In the genomic region with DNA sequence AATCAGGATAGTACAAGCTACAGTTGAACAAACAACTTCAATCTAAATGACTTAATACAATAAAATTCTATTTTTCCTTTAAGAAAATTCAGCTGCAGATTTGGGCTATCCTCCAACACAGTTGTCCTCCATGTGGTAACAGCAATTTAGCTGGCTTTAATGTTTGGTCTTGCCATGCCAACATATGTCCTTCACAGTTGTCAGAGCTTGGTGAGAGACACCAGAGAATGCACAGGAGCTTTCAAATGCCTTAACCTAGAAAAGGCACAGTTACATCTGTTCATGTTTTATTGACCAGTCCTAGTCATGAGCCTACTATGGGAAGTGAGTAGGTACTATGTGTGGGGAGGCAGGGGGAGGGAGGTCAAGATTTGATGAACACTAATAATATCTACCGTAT, we compare ENCODE assay signal across 22 cellular contexts.
"Had no signal": no experiment of that assay in that cellular context is flagged by ENCODE, and none has a peak within 500 bp of the region (broad histone marks: within the 10 kb centered on the region; RNA-seq: fewer than 3 reads in every experiment).

No MANE protein-coding gene starts in this region.

- H3K9ac ChIP-seq: SK-N-SH had no signal

- H3K27ac ChIP-seq: RWPE1 had no signal

- H3K9me3 ChIP-seq: SK-N-SH had no signal

- ATAC-seq: HepG2, Panc1, PC-3 had no signal

- H3K4me2 ChIP-seq: SK-N-SH had no signal

- DNase-seq: IMR-90; Karpas-422; KG1; MM.1S; NCI-H1092 treated with DMSO at 0.1 percent for 48 hours; NCI-H1436; NCI-H187; NCI-H2029; NCI-H2081 treated with DMSO at 0.1 percent for 48 hours; NCI-H2171; NCI-H226; NCI-H524; NCI-H526 treated with DMSO at 0.1 percent for 48 hours; NCI-H748 treated with DMSO at 0.1 percent for 48 hours; NK-92 treated with Interleukin-12 subunit alpha and Interleukin-12 subunit beta, amount 100 ng/mL, for 24 hours; PC-3; SHP77; SK-N-SH; T-helper 1 cell had no signal
